25 cellular contexts compared by ENCODE assay signal in the genomic region with DNA sequence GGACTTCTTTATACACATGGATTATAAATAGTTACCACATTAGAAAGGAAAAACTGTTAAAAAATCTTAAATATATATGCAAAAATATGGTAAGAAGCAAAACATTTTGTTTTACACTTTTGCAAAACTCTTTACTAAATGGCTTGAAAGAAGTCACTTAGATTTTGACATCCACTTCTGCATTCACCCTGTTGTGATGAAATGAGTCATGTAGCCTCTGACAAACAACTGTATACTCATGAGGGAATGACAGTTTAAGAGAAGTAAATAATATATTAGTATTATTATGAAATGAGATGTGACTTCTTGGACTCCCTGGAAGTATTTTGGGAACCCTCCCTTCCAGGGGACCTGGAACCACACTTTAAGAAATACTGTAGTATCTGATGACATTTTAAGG.
"Had no signal": no experiment of that assay in that cellular context is flagged by ENCODE, and none has a peak within 500 bp of the region (broad histone marks: within the 10 kb centered on the region; RNA-seq: fewer than 3 reads in every experiment).

No MANE protein-coding gene starts in this region.

- H3K36me3 ChIP-seq: esophagus muscularis mucosa, heart right ventricle, left lung, ovary, sigmoid colon, stomach, thyroid gland, vagina had no signal

- H3K27ac Mint-ChIP-seq: endodermal cell; stimulated activated effector memory CD8-positive, alpha-beta T cell treated with anti-CD3 and anti-CD28 coated beads, Interleukin-12 subunit alpha, Interleukin-12 subunit beta, amount 100 ng/mL, for 72 hours had no signal

- H3K4me1 Mint-ChIP-seq: endodermal cell; naive thymus-derived CD8-positive, alpha-beta T cell; stimulated activated effector memory CD8-positive, alpha-beta T cell treated with anti-CD3 and anti-CD28 coated beads, Interleukin-12 subunit alpha, Interleukin-12 subunit beta, amount 100 ng/mL, for 72 hours had no signal

- H3K4me3 ChIP-seq: dorsolateral prefrontal cortex, esophagus muscularis mucosa, heart right ventricle, left lung, ovary, psoas muscle, sigmoid colon, stomach, thyroid gland, vagina had no signal

- H3K27me3 ChIP-seq: esophagus muscularis mucosa, foreskin keratinocyte, heart right ventricle, left lung, ovary, sigmoid colon, stomach, thyroid gland, vagina had no signal

- H3K27ac ChIP-seq: dorsolateral prefrontal cortex, esophagus muscularis mucosa, foreskin keratinocyte, heart right ventricle, left lung, ovary, psoas muscle, sigmoid colon, stomach, thyroid gland, vagina had no signal

- H3K36me3 Mint-ChIP-seq: naive thymus-derived CD8-positive, alpha-beta T cell; stimulated activated effector memory CD8-positive, alpha-beta T cell treated with anti-CD3 and anti-CD28 coated beads, Interleukin-12 subunit alpha, Interleukin-12 subunit beta, amount 100 ng/mL, for 72 hours had no signal

- H3K4me3 Mint-ChIP-seq: endodermal cell; naive thymus-derived CD8-positive, alpha-beta T cell; nephron progenitor cell; stimulated activated effector memory CD8-positive, alpha-beta T cell treated with anti-CD3 and anti-CD28 coated beads, Interleukin-12 subunit alpha, Interleukin-12 subunit beta, amount 100 ng/mL, for 72 hours had no signal

- H3K4me1 ChIP-seq: esophagus muscularis mucosa, foreskin keratinocyte, psoas muscle, sigmoid colon, stomach, thyroid gland, vagina had no signal

- DNase-seq: dorsolateral prefrontal cortex; effector CD4-positive, alpha-beta T cell; foreskin keratinocyte; heart right ventricle; hippocampal formation; left cardiac atrium; left lung; midbrain; naive thymus-derived CD8-positive, alpha-beta T cell; nephron progenitor cell; occipital lobe; ovary; posterior cingulate gyrus; psoas muscle; right cardiac atrium; sigmoid colon; stimulated activated CD4-positive, alpha-beta T cell treated with anti-CD3 and anti-CD28 coated beads, Interleukin-2, amount 100 ng/mL, for 24 hours; stimulated activated CD4-positive, alpha-beta T cell treated with anti-CD3 and anti-CD28 coated beads, Interleukin-4, amount 100 ng/mL, for 24 hours; stimulated activated naive CD4-positive, alpha-beta T cell treated with Interleukin-2 at 50 U/mL for 16 hours; stomach; thyroid gland had no signal

- ATAC-seq: foreskin keratinocyte; heart right ventricle; left cardiac atrium; left lung; naive thymus-derived CD8-positive, alpha-beta T cell; psoas muscle; right cardiac atrium; stimulated activated effector memory CD8-positive, alpha-beta T cell treated with anti-CD3 and anti-CD28 coated beads, Interleukin-12 subunit alpha, Interleukin-12 subunit beta, amount 100 ng/mL, for 72 hours had no signal

- H3K27me3 Mint-ChIP-seq: naive thymus-derived CD8-positive, alpha-beta T cell had no signal

- H3K9me3 ChIP-seq: esophagus muscularis mucosa, heart right ventricle, left lung, ovary, psoas muscle, sigmoid colon, stomach, thyroid gland, vagina had no signal
